In the genomic region with DNA sequence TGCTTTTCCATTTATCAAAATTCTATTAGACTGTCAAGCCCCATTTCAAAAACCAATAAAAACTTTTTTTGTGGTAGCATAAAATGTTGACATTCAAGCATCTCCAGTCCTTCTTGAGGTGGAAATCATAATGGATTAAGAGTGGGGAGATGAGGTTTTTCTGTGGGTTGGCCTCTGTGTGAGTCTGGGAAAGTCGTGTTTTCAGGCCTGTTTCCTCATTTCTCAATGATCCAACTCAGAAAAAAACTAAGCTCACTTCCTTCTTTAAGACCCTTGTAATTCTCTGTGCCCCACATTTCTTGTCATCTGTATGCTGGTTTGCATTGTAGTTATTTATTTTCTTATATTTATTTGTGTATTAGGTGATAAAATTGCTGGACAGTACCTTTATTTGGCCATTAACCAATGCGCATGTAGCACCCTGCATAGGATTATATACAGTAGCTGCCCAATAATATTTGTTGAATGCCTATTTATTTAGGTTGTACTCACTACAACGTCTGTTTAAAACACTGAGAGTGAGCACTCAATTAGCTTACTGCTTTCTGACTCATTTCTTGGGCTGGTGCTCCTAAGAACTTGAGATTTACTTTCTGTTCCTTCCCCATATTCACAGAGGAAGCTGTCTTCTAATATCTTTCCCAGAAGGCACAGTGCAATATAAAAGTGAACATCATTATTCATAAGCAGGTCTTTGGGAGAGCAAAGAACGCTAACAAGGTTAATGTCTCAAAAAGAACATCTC, we compare ENCODE assay signal across 1 cellular context.
TF ChIP-seq lines count a peak whose summit lies in the region.

No MANE protein-coding gene starts in this region.

TF ChIP-seq in WTC11, 78 proteins besides CTCF, POLR2A, EP300 and RAD21 (continued from another document):
- TF ChIP-seq, protein P1, sequence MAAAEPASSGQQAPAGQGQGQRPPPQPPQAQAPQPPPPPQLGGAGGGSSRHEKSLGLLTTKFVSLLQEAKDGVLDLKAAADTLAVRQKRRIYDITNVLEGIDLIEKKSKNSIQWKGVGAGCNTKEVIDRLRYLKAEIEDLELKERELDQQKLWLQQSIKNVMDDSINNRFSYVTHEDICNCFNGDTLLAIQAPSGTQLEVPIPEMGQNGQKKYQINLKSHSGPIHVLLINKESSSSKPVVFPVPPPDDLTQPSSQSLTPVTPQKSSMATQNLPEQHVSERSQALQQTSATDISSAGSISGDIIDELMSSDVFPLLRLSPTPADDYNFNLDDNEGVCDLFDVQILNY (CRISPR knock-in tag; IDR thresholded peaks at IDR 0.05) = no peak
- TF ChIP-seq, protein P2, sequence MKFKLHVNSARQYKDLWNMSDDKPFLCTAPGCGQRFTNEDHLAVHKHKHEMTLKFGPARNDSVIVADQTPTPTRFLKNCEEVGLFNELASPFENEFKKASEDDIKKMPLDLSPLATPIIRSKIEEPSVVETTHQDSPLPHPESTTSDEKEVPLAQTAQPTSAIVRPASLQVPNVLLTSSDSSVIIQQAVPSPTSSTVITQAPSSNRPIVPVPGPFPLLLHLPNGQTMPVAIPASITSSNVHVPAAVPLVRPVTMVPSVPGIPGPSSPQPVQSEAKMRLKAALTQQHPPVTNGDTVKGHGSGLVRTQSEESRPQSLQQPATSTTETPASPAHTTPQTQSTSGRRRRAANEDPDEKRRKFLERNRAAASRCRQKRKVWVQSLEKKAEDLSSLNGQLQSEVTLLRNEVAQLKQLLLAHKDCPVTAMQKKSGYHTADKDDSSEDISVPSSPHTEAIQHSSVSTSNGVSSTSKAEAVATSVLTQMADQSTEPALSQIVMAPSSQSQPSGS (CRISPR knock-in tag; IDR thresholded peaks at IDR 0.05; ENCODE audit: borderline replicate concordance, low read depth) = no peak
- TF ChIP-seq, protein P3, sequence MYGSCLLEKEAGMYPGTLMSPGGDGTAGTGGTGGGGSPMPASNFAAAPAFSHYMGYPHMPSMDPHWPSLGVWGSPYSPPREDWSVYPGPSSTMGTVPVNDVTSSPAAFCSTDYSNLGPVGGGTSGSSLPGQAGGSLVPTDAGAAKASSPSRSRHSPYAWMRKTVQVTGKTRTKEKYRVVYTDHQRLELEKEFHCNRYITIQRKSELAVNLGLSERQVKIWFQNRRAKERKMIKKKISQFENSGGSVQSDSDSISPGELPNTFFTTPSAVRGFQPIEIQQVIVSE (CRISPR knock-in tag; IDR thresholded peaks at IDR 0.05; ENCODE audit: borderline replicate concordance) = no peak
